ENCODE assay signal across 1 cellular context in the genomic region with DNA sequence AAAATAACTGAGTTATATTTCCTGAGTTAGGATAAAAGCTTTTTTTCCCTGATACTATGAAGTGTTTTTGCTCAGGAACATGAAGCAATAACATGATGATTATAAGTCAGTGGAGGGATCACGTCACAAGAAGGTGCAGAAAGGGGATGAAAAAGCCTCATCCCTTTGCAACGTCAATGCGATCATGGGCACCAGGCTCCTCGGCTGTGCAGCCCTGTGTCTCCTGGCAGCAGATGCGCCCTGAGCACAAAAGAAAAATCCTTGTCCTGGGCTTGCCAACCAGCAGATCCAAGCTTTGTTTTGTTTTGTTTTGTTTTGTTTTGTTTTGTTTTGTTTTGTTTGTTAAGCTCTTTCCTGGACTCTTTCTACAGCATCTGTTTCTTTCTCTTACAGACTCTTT.
TF ChIP-seq lines count a peak whose summit lies in the region.

No MANE protein-coding gene starts in this region.

TF ChIP-seq in GM12878, 131 proteins besides CTCF, POLR2A, EP300 and RAD21 (continued from another document):
- TF ChIP-seq, protein P1, sequence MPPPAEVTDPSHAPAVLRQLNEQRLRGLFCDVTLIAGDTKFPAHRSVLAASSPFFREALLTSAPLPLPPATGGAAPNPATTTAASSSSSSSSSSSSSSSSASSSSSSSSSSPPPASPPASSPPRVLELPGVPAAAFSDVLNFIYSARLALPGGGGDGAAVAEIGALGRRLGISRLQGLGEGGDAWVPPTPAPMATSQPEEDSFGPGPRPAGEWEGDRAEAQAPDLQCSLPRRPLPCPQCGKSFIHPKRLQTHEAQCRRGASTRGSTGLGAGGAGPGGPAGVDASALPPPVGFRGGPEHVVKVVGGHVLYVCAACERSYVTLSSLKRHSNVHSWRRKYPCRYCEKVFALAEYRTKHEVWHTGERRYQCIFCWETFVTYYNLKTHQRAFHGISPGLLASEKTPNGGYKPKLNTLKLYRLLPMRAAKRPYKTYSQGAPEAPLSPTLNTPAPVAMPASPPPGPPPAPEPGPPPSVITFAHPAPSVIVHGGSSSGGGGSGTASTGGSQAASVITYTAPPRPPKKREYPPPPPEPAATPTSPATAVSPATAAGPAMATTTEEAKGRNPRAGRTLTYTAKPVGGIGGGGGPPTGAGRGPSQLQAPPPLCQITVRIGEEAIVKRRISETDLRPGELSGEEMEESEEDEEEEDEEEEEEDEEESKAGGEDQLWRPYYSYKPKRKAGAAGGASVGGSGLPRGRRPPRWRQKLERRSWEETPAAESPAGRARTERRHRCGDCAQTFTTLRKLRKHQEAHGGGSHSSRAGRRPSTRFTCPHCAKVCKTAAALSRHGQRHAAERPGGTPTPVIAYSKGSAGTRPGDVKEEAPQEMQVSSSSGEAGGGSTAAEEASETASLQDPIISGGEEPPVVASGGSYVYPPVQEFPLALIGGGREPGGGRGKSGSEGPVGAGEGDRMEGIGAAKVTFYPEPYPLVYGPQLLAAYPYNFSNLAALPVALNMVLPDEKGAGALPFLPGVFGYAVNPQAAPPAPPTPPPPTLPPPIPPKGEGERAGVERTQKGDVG (CRISPR knock-in tag; IDR thresholded peaks at IDR 0.05): no peak
- TF ChIP-seq BCLAF1 (IDR thresholded peaks at IDR 0.05): no peak
- TF ChIP-seq NR2C1 (IDR thresholded peaks at IDR 0.05): no peak
- TF ChIP-seq SMARCA5 (IDR thresholded peaks at IDR 0.05): no peak
- TF ChIP-seq ZBED1 (IDR thresholded peaks at IDR 0.05; ENCODE audit: borderline replicate concordance): no peak
